Comparison of ENCODE assay signal across 10 cellular contexts in genomic region chr1:229556551-229556950, GRCh38. TPM values are rescaled to one million over a fixed set of nuclear protein-coding genes. Genes with fewer than 3 reads are reported as not detected.
DNase-seq lines count a peak whose midpoint lies in the region; ATAC-seq, FAIRE-seq and TF ChIP-seq lines count a peak whose summit lies in the region.
"Had no signal": no experiment of that assay in that cellular context is flagged by ENCODE, and none has a peak within 500 bp of the region (broad histone marks: within the 10 kb centered on the region; RNA-seq: fewer than 3 reads in every experiment).

No MANE protein-coding gene starts in this region.

- H3K9ac ChIP-seq in SK-N-MC (ENCODE audit: insufficient read length) (peak overlapping the region; percentile 55), endothelial cell of umbilical vein (replicated peaks; ENCODE audit: extremely low read depth, insufficient read depth, low read length) (no peak overlapping the region)

- H3K9me1 ChIP-seq in endothelial cell of umbilical vein (replicated peaks; ENCODE audit: control insufficient read depth, extremely low read depth, insufficient read depth, low read length), result no peaks in the 10 kb centered on the region

- H3K9me3 ChIP-seq in SK-N-MC (ENCODE audit: low read depth, low read length) (no peaks in the 10 kb centered on the region), endothelial cell of umbilical vein (replicated peaks; ENCODE audit: control insufficient read depth, insufficient read depth, low read length) (no peaks in the 10 kb centered on the region)

- DNase-seq in activated T-cell treated with anti-CD3 and anti-CD28 coated beads for 48 hours (ENCODE audit: low read depth), result peak; percentile 8
- no peak for DNase-seq in activated T-cell treated with anti-CD3 and anti-CD28 coated beads, Interleukin-2, amount 50 U/mL, for 1 hour
- no peak for DNase-seq in SK-N-MC (ENCODE audit: low read depth, low spot score)
- DNase-seq in endothelial cell of umbilical vein (ENCODE audit: low read depth, low spot score), result no peak
- peak; percentile 33 for DNase-seq in stimulated activated naive CD8-positive, alpha-beta T cell treated with anti-CD3 and anti-CD28 coated beads, Interleukin-15, Interleukin-2, amounts not matched to agents 100 U/mL and 50 U/mL, for 24 hours
- DNase-seq in NCI-H2081 (lab: John Stamatoyannopoulos, UW), result no peak
- DNase-seq in NOMO-1 treated with DMSO at 0.1 percent for 48 hours (lab: John Stamatoyannopoulos, UW; ENCODE audit: unreplicated experiment), result no peak
- no peak for DNase-seq in amygdala (lab: John Stamatoyannopoulos, UW)
- DNase-seq: NCI-H1930 had no signal

- H3K4me1 ChIP-seq in endothelial cell of umbilical vein (ENCODE audit: control insufficient read depth, extremely low read depth, insufficient read depth, low read length), result peaks cover 15% of the 10 kb centered on the region

- H3K27ac ChIP-seq in SK-N-MC (no peak overlapping the region), endothelial cell of umbilical vein (ENCODE audit: insufficient read depth, low read depth, low read length) (no peak overlapping the region)
- H3K27ac ChIP-seq: C4-2B had no signal

- peaks cover 50% of the 10 kb centered on the region for H3K79me2 ChIP-seq in endothelial cell of umbilical vein (ENCODE audit: control insufficient read depth, insufficient read depth, low read length)

- TF ChIP-seq CTCF in endothelial cell of umbilical vein (IDR thresholded peaks at IDR 0.05; ENCODE audit: extremely low read depth in 1 of 2, insufficient read depth in 1 of 2, low read depth in 1 of 2, low read length in 2 of 2), result no peak

- CTCF ChIA-PET in endothelial cell of umbilical vein (lab: Charles Lee), result interaction anchor here (1.2 to 3.4 kb wide), 4 partner anchors 26 to 755 kb away, joined by 3 to 69 read pairs (median 4); partner anchors contain the start of genes TAF5L and URB2

- no TSS peak for BruUV-seq in endothelial cell of umbilical vein (replicated peaks; lab: Mats Ljungman, UMichigan)

- intact Hi-C loops in endothelial cell of umbilical vein (cut with micrococcal nuclease), result loop anchor here (5.0 kb wide), 3 partner anchors 214 to 651 kb away; partner anchors contain the start of gene CCSAP

- H2AFZ ChIP-seq in endothelial cell of umbilical vein (ENCODE audit: low read depth, low read length), result no peak overlapping the region

- ATAC-seq in stimulated activated naive CD8-positive, alpha-beta T cell treated with anti-CD3 and anti-CD28 coated beads, Interleukin-15, Interleukin-2, amounts not matched to agents 100 U/mL and 50 U/mL, for 24 hours, result no peak

- H3K4me3 ChIP-seq in SK-N-MC (peak overlapping the region; percentile 95), endothelial cell of umbilical vein (replicated peaks in 1 of 3; ENCODE audit: insufficient read depth in 1 of 3, low read depth in 1 of 3, low read length in 3 of 3) (no peak overlapping the region)

- POLR2A ChIA-PET in endothelial cell of umbilical vein (lab: Charles Lee), result no interaction called here

- H3K36me3 ChIP-seq in SK-N-MC (ENCODE audit: insufficient read depth, low read length) (no peaks in the 10 kb centered on the region), endothelial cell of umbilical vein (ENCODE audit: control insufficient read depth in 2 of 2, extremely low read depth in 1 of 2, insufficient read depth in 2 of 2, low read length in 2 of 2) (no peaks in the 10 kb centered on the region)

- H3K27me3 ChIP-seq in endothelial cell of umbilical vein (ENCODE audit: control insufficient read depth in 2 of 2, insufficient read depth in 2 of 2, low read length in 2 of 2), result no peaks in the 10 kb centered on the region

- no peaks in the 10 kb centered on the region for H4K20me1 ChIP-seq in endothelial cell of umbilical vein (replicated peaks; ENCODE audit: control insufficient read depth, extremely low read depth, insufficient read depth, low read length)

- peak; percentile 37 for FAIRE-seq in endothelial cell of umbilical vein (lab: Jason Lieb, UNC)

- no peak overlapping the region for H3K4me2 ChIP-seq in endothelial cell of umbilical vein (ENCODE audit: insufficient read depth, low read length)

- dilution Hi-C loops in endothelial cell of umbilical vein (cut with MboI; ENCODE audit: extremely low pct_ligation_motif_present, low sequenced_read_pairs), result no loop called here

- no peak for TF ChIP-seq POLR2A in endothelial cell of umbilical vein (IDR thresholded peaks at IDR 0.05; ENCODE audit: low read depth, low read length)

TF ChIP-seq in endothelial cell of umbilical vein, 7 proteins besides CTCF, POLR2A, EP300 and RAD21:
- TF ChIP-seq MAX (IDR thresholded peaks at IDR 0.05; ENCODE audit: insufficient read depth, insufficient read length) (no peak), MYC (IDR thresholded peaks at IDR 0.05; ENCODE audit: low read depth, low read length) (no peak), POLR2AphosphoS5 (IDR thresholded peaks at IDR 0.05; ENCODE audit: insufficient read depth, low read depth, low read length) (no peak), GATA2 (IDR thresholded peaks at IDR 0.05; ENCODE audit: insufficient read depth, insufficient read length, low read depth, low read length) (no peak), FOS (IDR thresholded peaks at IDR 0.05; ENCODE audit: borderline replicate concordance, insufficient read depth, low read length) (no peak), JUN (IDR thresholded peaks at IDR 0.05; ENCODE audit: borderline replicate concordance, insufficient read depth, insufficient read length, low read depth) (no peak), EZH2 (IDR thresholded peaks at IDR 0.05; ENCODE audit: borderline replicate concordance, low read depth, low read length, severe bottlenecking) (no peak)
TF ChIP-seq in endothelial cell of umbilical vein: peak in this region for 0.

RNA-seq across cellular contexts. Expression of gene ABCB10, which starts 2.0 kb away (rescaled TPM):
- total RNA-seq in endothelial cell of umbilical vein, result 19.4 and 19.8 TPM in 2 replicates
- 5.2 and 6.0 TPM in 2 replicates for polyA plus RNA-seq in endothelial cell of umbilical vein
- 6.1 and 6.2 TPM in 2 replicates for polyA plus RNA-seq in endothelial cell of umbilical vein (2011; cell fraction: cytosol; rRNA removed)
- polyA plus RNA-seq in endothelial cell of umbilical vein (2011; cell fraction: nucleus; rRNA removed), result 9.6 and 14.7 TPM in 2 replicates
- polyA plus RNA-seq in endothelial cell of umbilical vein (2012), result 11.2 and 13.8 TPM in 2 replicates
- polyA minus RNA-seq in endothelial cell of umbilical vein, result 11.0 and 18.7 TPM in 2 replicates
- 12.1 TPM for polyA minus RNA-seq in endothelial cell of umbilical vein (2011; cell fraction: cytosol; rRNA and poly(A)+ RNA removed)
- polyA minus RNA-seq in endothelial cell of umbilical vein (2011; cell fraction: nucleus; rRNA and poly(A)+ RNA removed), result 6.1 and 8.4 TPM in 2 replicates

RNA-seq across cellular contexts. Expression of gene NUP133, which starts 48.4 kb away (rescaled TPM):
- total RNA-seq in endothelial cell of umbilical vein, result 35.9 and 43.2 TPM in 2 replicates
- 11.1 and 13.4 TPM in 2 replicates for polyA plus RNA-seq in endothelial cell of umbilical vein
- 13.0 and 13.4 TPM in 2 replicates for polyA plus RNA-seq in endothelial cell of umbilical vein (2011; cell fraction: cytosol; rRNA removed)
- polyA plus RNA-seq in endothelial cell of umbilical vein (2011; cell fraction: nucleus; rRNA removed), result 26.4 and 30.7 TPM in 2 replicates
- polyA plus RNA-seq in endothelial cell of umbilical vein (2012), result 16.3 and 25.8 TPM in 2 replicates
- polyA minus RNA-seq in endothelial cell of umbilical vein, result 32.9 and 35.6 TPM in 2 replicates
- polyA minus RNA-seq in endothelial cell of umbilical vein (2011; cell fraction: cytosol; rRNA and poly(A)+ RNA removed), result 18.8 TPM
- polyA minus RNA-seq in endothelial cell of umbilical vein (2011; cell fraction: nucleus; rRNA and poly(A)+ RNA removed), result 22.5 and 40.3 TPM in 2 replicates

Comparison
In these comparisons a context has a peak if more than half of its experiments do, and no peak if none do; other contexts are left out.
1. DNase-seq: peak in activated T-cell treated with anti-CD3 and anti-CD28 coated beads for 48 hours (single experiment) and stimulated activated naive CD8-positive, alpha-beta T cell treated with anti-CD3 and anti-CD28 coated beads, Interleukin-15, Interleukin-2, amounts not matched to agents 100 U/mL and 50 U/mL, for 24 hours (single experiment); none in activated T-cell treated with anti-CD3 and anti-CD28 coated beads, Interleukin-2, amount 50 U/mL, for 1 hour (single experiment), SK-N-MC (single experiment), endothelial cell of umbilical vein (single experiment), NCI-H2081 (0 of 2), NOMO-1 treated with DMSO at 0.1 percent for 48 hours (single experiment) and amygdala (0 of 56).